Comparison of ENCODE assay signal across 11 cellular contexts in genomic region chr1:27589841-27590426, GRCh38. TPM values are rescaled to one million over a fixed set of nuclear protein-coding genes. Genes with fewer than 3 reads are reported as not detected.
A peak's percentile ranks its signal among the peaks of the same experiment; 100 is the strongest.
DNase-seq lines count a peak whose midpoint lies in the region; ATAC-seq and TF ChIP-seq lines count a peak whose summit lies in the region.
"Had no signal": no experiment of that assay in that cellular context is flagged by ENCODE, and none has a peak within 500 bp of the region (broad histone marks: within the 10 kb centered on the region; RNA-seq: fewer than 3 reads in every experiment).

No MANE protein-coding gene starts in this region.

- peaks cover 49% of the 10 kb centered on the region for H3K4me1 ChIP-seq in fibroblast of lung (ENCODE audit: control insufficient read depth, extremely low read depth, insufficient read depth, low read length)
- peaks cover 89% of the 10 kb centered on the region for H3K4me1 ChIP-seq in psoas muscle

- peak overlapping the region; percentile 12 for H3K9ac ChIP-seq in fibroblast of lung (ENCODE audit: insufficient read depth, low read length)

- TF ChIP-seq CTCF in fibroblast of lung (conservative IDR thresholded peaks at IDR 0.05 in 1 of 2, IDR thresholded peaks at IDR 0.05 in 1 of 2; ENCODE audit: low read depth in 1 of 2, low read length in 2 of 2) (no peak), psoas muscle (IDR thresholded peaks at IDR 0.05) (no peak), CD14-positive monocyte (IDR thresholded peaks at IDR 0.05) (no peak)

- H3K4me3 Mint-ChIP-seq in CD14-positive monocyte, result no peak overlapping the region
- H3K4me3 Mint-ChIP-seq: central memory CD8-positive, alpha-beta T cell; memory B cell had no signal

- no peaks in the 10 kb centered on the region for H4K20me1 ChIP-seq in fibroblast of lung (ENCODE audit: control insufficient read depth, extremely low read depth, insufficient read depth, low read length)

- H3K36me3 Mint-ChIP-seq in CD14-positive monocyte, result no peaks in the 10 kb centered on the region
- H3K36me3 Mint-ChIP-seq: memory B cell had no signal

- H3K27ac ChIP-seq in fibroblast of lung (ENCODE audit: insufficient read depth, low read length) (peak overlapping the region; percentile 0), psoas muscle (peak overlapping the region; percentile 62)

- H3K9me3 ChIP-seq in fibroblast of lung (ENCODE audit: control insufficient read depth, insufficient read depth, low read depth, low read length) (no peaks in the 10 kb centered on the region), psoas muscle (no peaks in the 10 kb centered on the region)

- no peak overlapping the region for H2AFZ ChIP-seq in fibroblast of lung (ENCODE audit: low read length)

- WGBS in psoas muscle, 3 donors, result 19 to 30% (median 25%) methylated on average over 12 to 13 of the region's 13 CpGs

- H3K79me2 ChIP-seq in fibroblast of lung (ENCODE audit: control insufficient read depth, insufficient read depth, low read length), result peaks cover 66% of the 10 kb centered on the region

- H3K4me3 ChIP-seq in fibroblast of lung (replicated peaks in 1 of 4; ENCODE audit: control extremely low read depth in 1 of 4, insufficient read depth in 1 of 4, low read depth in 3 of 4, low read length in 4 of 4), result no peak overlapping the region
- no peak overlapping the region for H3K4me3 ChIP-seq in psoas muscle

- intact Hi-C loops in psoas muscle (cut with DNase I), result no loop called here
- intact Hi-C loops in CD14-positive monocyte (cut with micrococcal nuclease), result no loop called here

- H3K27me3 ChIP-seq in fibroblast of lung (ENCODE audit: control insufficient read depth, insufficient read depth, low read length) (no peaks in the 10 kb centered on the region), psoas muscle (ENCODE audit: insufficient read depth in 3 of 3, low read length in 2 of 3) (no peaks in the 10 kb centered on the region)

- H3K36me3 ChIP-seq in fibroblast of lung (ENCODE audit: control insufficient read depth, insufficient read depth, low read length), result peaks cover 6% of the 10 kb centered on the region
- peaks cover 0 to 30% of the 10 kb centered on the region in 2 donors for H3K36me3 ChIP-seq in psoas muscle (ENCODE audit: insufficient read depth in 1 of 2, low read depth in 1 of 2)

- H3K4me2 ChIP-seq in fibroblast of lung (ENCODE audit: extremely low read depth, insufficient read depth, low read length), result no peak overlapping the region

- H3K27ac Mint-ChIP-seq in CD14-positive monocyte, result no peak overlapping the region
- H3K27ac Mint-ChIP-seq: memory B cell had no signal

- H3K4me1 Mint-ChIP-seq in CD14-positive monocyte, result peaks cover 2% of the 10 kb centered on the region
- H3K4me1 Mint-ChIP-seq: central memory CD8-positive, alpha-beta T cell; memory B cell had no signal

- DNase-seq in DMS153 (lab: John Stamatoyannopoulos, UW), result peak; percentile 56
- DNase-seq in NCI-H226, result peak; percentile 96
- peak; percentile 57 to 62 for DNase-seq in fibroblast of lung (ENCODE audit: low read depth in 2 of 2)
- DNase-seq in psoas muscle, result peak in 1 of 2 donors; percentile 67
- no peak for DNase-seq in islet precursor cell
- DNase-seq in CD14-positive monocyte (ENCODE audit: low spot score), result no peak
- DNase-seq in cortex of kidney (lab: John Stamatoyannopoulos, UW), result no peak
- DNase-seq: activated CD4-positive, alpha-beta T cell treated with anti-CD3 and anti-CD28 coated beads for 4 hours had no signal

- H3K9me3 Mint-ChIP-seq in CD14-positive monocyte, result no peaks in the 10 kb centered on the region
- H3K9me3 Mint-ChIP-seq: central memory CD8-positive, alpha-beta T cell; memory B cell had no signal

- no peaks in the 10 kb centered on the region for H3K27me3 Mint-ChIP-seq in CD14-positive monocyte (ENCODE audit: low read depth in 3 of 3)
- H3K27me3 Mint-ChIP-seq: central memory CD8-positive, alpha-beta T cell; memory B cell had no signal

- peak; percentile 8 to 27 (median 12) for ATAC-seq in psoas muscle
- no peak for ATAC-seq in GM19351 (IDR thresholded peaks at IDR 0.05; ENCODE audit: unreplicated experiment)

RNA-seq across cellular contexts. Expression of gene AHDC1, which starts 14.0 kb away (rescaled TPM):
- total RNA-seq in fibroblast of lung (5.1 and 6.9 TPM in 2 replicates), psoas muscle (10 to 100 TPM; 35.9 to 65.2 (median 59.0) TPM)
- polyA plus RNA-seq in fibroblast of lung (3.1 and 4.2 TPM in 2 replicates), psoas muscle (10 to 100 TPM in 1 of 3 donors, 1 to 10 TPM in 2; 6.4 to 19.8 (median 9.7) TPM), CD14-positive monocyte (under 1 TPM; 0.16 to 0.30 TPM)
- polyA plus RNA-seq in fibroblast of lung (2012), result 12.4 and 22.9 TPM in 2 replicates
- 17.7 and 33.1 TPM in 2 replicates for polyA minus RNA-seq in fibroblast of lung (ENCODE audit: low replicate concordance)

RNA-seq across cellular contexts. Expression of gene FGR, which starts 45.1 kb away (rescaled TPM):
- total RNA-seq in fibroblast of lung (under 0.01 TPM in 1 of 2 replicates, not detected in the other), psoas muscle (1 to 10 TPM; 1.3 to 3.5 (median 3.1) TPM)
- polyA plus RNA-seq in fibroblast of lung (not detected in 2 replicates), psoas muscle (1 to 10 TPM; 1.7 to 3.8 (median 2.0) TPM), CD14-positive monocyte (100 to 1,000 TPM; 371 to 571 TPM)
- polyA plus RNA-seq in fibroblast of lung (2012), result not detected in 2 replicates
- polyA minus RNA-seq in fibroblast of lung (ENCODE audit: low replicate concordance), result not detected in 2 replicates

Comparison
In these comparisons a context has a peak if more than half of its experiments do, and no peak if none do; other contexts are left out.
1. DNase-seq: peak in DMS153 (single experiment), NCI-H226 (single experiment) and fibroblast of lung (2 of 2); none in islet precursor cell (single experiment), CD14-positive monocyte (single experiment) and cortex of kidney (single experiment).
2. RNA of gene FGR, which starts 45.1 kb away (polyA plus RNA-seq): 371 to 571 TPM in CD14-positive monocyte; 1.7 to 3.8 TPM in psoas muscle and not detected in fibroblast of lung; every median in the first group is over 10 times any median in the second.